Comparison of ENCODE assay signal across 24 cellular contexts in the genomic region with DNA sequence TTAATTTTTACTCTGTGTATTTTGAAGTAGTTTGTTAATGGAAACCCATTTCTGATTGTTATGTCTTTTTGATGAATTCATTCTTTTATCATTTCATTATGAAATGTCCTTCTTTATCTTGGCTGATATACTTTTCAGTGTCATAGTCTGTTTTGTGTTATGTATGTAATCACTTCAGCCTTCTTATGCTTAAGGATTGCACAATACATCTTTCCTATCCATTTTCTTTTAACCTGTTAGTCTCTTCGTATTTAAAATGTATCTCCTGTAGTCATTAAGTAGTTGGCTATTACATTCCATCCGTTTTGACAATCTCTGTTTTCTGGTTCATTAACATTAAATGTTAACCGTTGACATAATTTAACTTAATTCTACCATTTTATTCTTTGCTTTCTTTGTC.
DNase-seq lines count a peak whose midpoint lies in the region; ATAC-seq, FAIRE-seq and TF ChIP-seq lines count a peak whose summit lies in the region.
"Had no signal": no experiment of that assay in that cellular context is flagged by ENCODE, and none has a peak within 500 bp of the region (broad histone marks: within the 10 kb centered on the region; RNA-seq: fewer than 3 reads in every experiment).

No MANE protein-coding gene starts in this region.

- no peak overlapping the region for H2BK12ac ChIP-seq in H1 (ENCODE audit: low read depth, low read length)

- H4K8ac ChIP-seq in IMR-90 (ENCODE audit: low read depth in 2 of 2, low read length in 2 of 2) (no peak overlapping the region), H1 (ENCODE audit: extremely low read depth, insufficient read depth, low read length) (no peak overlapping the region)

- no TSS peak for BruUV-seq in IMR-90 (replicated peaks; lab: Mats Ljungman, UMichigan)

- H3K27ac ChIP-seq in IMR-90 (ENCODE audit: insufficient read depth, low read length), result no peak overlapping the region
- no peak overlapping the region for H3K27ac ChIP-seq in H1 (ENCODE audit: low read depth, low read length)
- H3K27ac ChIP-seq: BLaER1 had no signal

- H2BK15ac ChIP-seq in IMR-90 (ENCODE audit: low read depth, low read length) (no peak overlapping the region), H1 (ENCODE audit: low read length) (no peak overlapping the region)

- POLR2A ChIA-PET in IMR-90 (lab: Charles Lee; ENCODE audit: unreplicated experiment) (no interaction called here), H1 (lab: Charles Lee; ENCODE audit: partially characterized antibody) (no interaction called here)

- CTCF ChIA-PET in IMR-90 (lab: Yijun Ruan, JAX), result no interaction called here
- CTCF ChIA-PET in H1 (lab: Charles Lee; ENCODE audit: partially characterized antibody), result no interaction called here

- TF ChIP-seq POLR2A in IMR-90 (IDR thresholded peaks at IDR 0.05; ENCODE audit: low read depth, low read length) (no peak), H1 (IDR thresholded peaks at IDR 0.05; ENCODE audit: control extremely low read depth in 1 of 2, low read depth in 2 of 2, low read length in 2 of 2) (no peak)

- H2BK5ac ChIP-seq in IMR-90 (ENCODE audit: low read depth, low read length, poor library complexity, severe bottlenecking), result no peak overlapping the region
- H2BK5ac ChIP-seq in H1 (ENCODE audit: low read depth, low read length), result no peak overlapping the region

- no peaks in the 10 kb centered on the region for H3K9me1 ChIP-seq in IMR-90 (ENCODE audit: insufficient read depth, low read length)

- H4K20me1 ChIP-seq in IMR-90 (ENCODE audit: insufficient read depth, low read length) (no peaks in the 10 kb centered on the region), H1 (replicated peaks in 1 of 2; ENCODE audit: control insufficient read depth in 1 of 2, insufficient read depth in 2 of 2, low read length in 2 of 2) (no peaks in the 10 kb centered on the region)
- H4K20me1 ChIP-seq: BLaER1 had no signal

- H4K91ac ChIP-seq in IMR-90 (ENCODE audit: insufficient read depth, low read depth, low read length) (no peak overlapping the region), H1 (replicated peaks; ENCODE audit: insufficient read length, low read length) (no peak overlapping the region)

- H2AK5ac ChIP-seq in IMR-90 (ENCODE audit: low read depth, low read length) (no peak overlapping the region), H1 (ENCODE audit: low read depth, low read length) (no peak overlapping the region)

- H3K23me2 ChIP-seq in H1 (ENCODE audit: low read depth, low read length), result no peaks in the 10 kb centered on the region

- no peak overlapping the region for H3K23ac ChIP-seq in IMR-90 (ENCODE audit: low read depth, low read length)
- no peak overlapping the region for H3K23ac ChIP-seq in H1 (ENCODE audit: insufficient read length)

- H3K4ac ChIP-seq in IMR-90 (ENCODE audit: low read depth, low read length), result no peak overlapping the region
- H3K4ac ChIP-seq in H1 (replicated peaks; ENCODE audit: insufficient read length, low read depth, low read length), result no peak overlapping the region

- no peak for TF ChIP-seq RAD21 in IMR-90 (IDR thresholded peaks at IDR 0.05; ENCODE audit: low read length)
- TF ChIP-seq RAD21 in Ishikawa (IDR thresholded peaks at IDR 0.05; ENCODE audit: low read depth), result no peak
- no peak for TF ChIP-seq RAD21 in H1 (IDR thresholded peaks at IDR 0.05 in 1 of 2, conservative IDR thresholded peaks at IDR 0.05 in 1 of 2; ENCODE audit: low read depth in 2 of 2, low read length in 2 of 2)

- H3K79me1 ChIP-seq in IMR-90 (ENCODE audit: low read depth in 1 of 2, low read length in 2 of 2) (no peaks in the 10 kb centered on the region), H1 (ENCODE audit: low read depth, low read length) (no peaks in the 10 kb centered on the region)

- H4K5ac ChIP-seq in IMR-90 (ENCODE audit: low read depth, low read length) (no peak overlapping the region), H1 (ENCODE audit: insufficient read length, low read depth, low read length) (no peak overlapping the region)

- H3K18ac ChIP-seq in IMR-90 (ENCODE audit: low read depth, low read length), result no peak overlapping the region
- no peak overlapping the region for H3K18ac ChIP-seq in H1 (ENCODE audit: extremely low read depth, low read length)

- TF ChIP-seq CTCF in IMR-90 (conservative IDR thresholded peaks at IDR 0.05; ENCODE audit: low read depth, low read length), result no peak
- TF ChIP-seq CTCF in H1 (IDR thresholded peaks at IDR 0.05; ENCODE audit: control extremely low read depth in 1 of 3, insufficient read depth in 1 of 3, low read depth in 1 of 3, low read length in 3 of 3), result no peak

- intact Hi-C loops in IMR-90 (cut with micrococcal nuclease), result no loop called here

- H3K4me3 ChIP-seq in IMR-90 (ENCODE audit: insufficient read depth, low read depth, low read length), result no peak overlapping the region
- no peak overlapping the region for H3K4me3 ChIP-seq in H1 (ENCODE audit: extremely low read depth in 1 of 4, insufficient read depth in 2 of 4, low read depth in 3 of 4, low read length in 4 of 4)
- H3K4me3 ChIP-seq in MG63, result no peak overlapping the region
- H3K4me3 ChIP-seq: BLaER1, GM12878 had no signal

- TF ChIP-seq EP300 in Ishikawa (IDR thresholded peaks at IDR 0.05; ENCODE audit: borderline replicate concordance) (no peak), H1 (IDR thresholded peaks at IDR 0.05; ENCODE audit: borderline replicate concordance in 1 of 2, low read depth in 2 of 2, low read length in 2 of 2) (no peak)

- FAIRE-seq in H1 (lab: Jason Lieb, UNC), result no peak
- FAIRE-seq: GM12878, GM12892, GM18507 had no signal

- H2BK20ac ChIP-seq in IMR-90 (ENCODE audit: low read depth, low read length), result no peak overlapping the region
- no peak overlapping the region for H2BK20ac ChIP-seq in H1 (ENCODE audit: low read length)

- H3K56ac ChIP-seq in IMR-90 (ENCODE audit: extremely low read depth, insufficient read depth, low read length), result no peak overlapping the region
- no peak overlapping the region for H3K56ac ChIP-seq in H1 (replicated peaks; ENCODE audit: insufficient read length, low read depth, low read length)

- H2BK120ac ChIP-seq in IMR-90 (ENCODE audit: low read depth, low read length) (no peak overlapping the region), H1 (replicated peaks; ENCODE audit: low read depth, low read length) (no peak overlapping the region)

- H3K79me2 ChIP-seq in H1 (ENCODE audit: control insufficient read depth in 1 of 2, insufficient read depth in 2 of 2, low read length in 2 of 2), result no peaks in the 10 kb centered on the region

- H2AFZ ChIP-seq in IMR-90 (replicated peaks; ENCODE audit: low read length, poor library complexity) (no peak overlapping the region), H1 (ENCODE audit: low read length) (no peak overlapping the region)

- dilution Hi-C loops in IMR-90 (cut with HindIII; ENCODE audit: low sequenced_read_pairs, unreplicated experiment), result no loop called here

- in situ Hi-C loops in IMR-90 (cut with MboI; ENCODE audit: low sequenced_read_pairs), result no loop called here

- WGBS in IMR-90 (ENCODE audit: extremely low coverage in 2 of 2, insufficient read length in 1 of 2), 2 experiments, result no CpG with 5 or more reads among the region's 3 CpGs
- 84% methylated on average over 3 of the region's 3 CpGs; no CpG with 5 or more reads in 1 of the 2 experiments for WGBS in H1 (ENCODE audit: extremely low coverage in 1 of 2, insufficient coverage in 1 of 2, insufficient read length in 1 of 2, insufficient replicate concordance in 2 of 2, low coverage in 1 of 2, low lambda C conversion rate in 2 of 2, missing lambda C conversion rate in 1 of 2), 2 experiments

- H3K4me2 ChIP-seq in IMR-90 (ENCODE audit: low read depth, low read length) (no peak overlapping the region), H1 (ENCODE audit: insufficient read depth in 1 of 2, low read depth in 2 of 2, low read length in 2 of 2) (no peak overlapping the region)
- H3K4me2 ChIP-seq: BLaER1 had no signal

- DNase-seq in IMR-90, result no peak
- no peak for DNase-seq in H1 (ENCODE audit: low read depth in 1 of 2, low spot score in 2 of 2)
- DNase-seq in MG63, result no peak
- DNase-seq: 8988T; ACHN; BE2C; C1 segment of cervical spinal cord; CD4-positive, alpha-beta memory T cell; CD4-positive, CD25-positive, alpha-beta regulatory T cell; CD8-positive, alpha-beta memory T cell; COR-L47; DMS 273 treated with DMSO at 0.1 percent for 48 hours; DMS153; DMS53; DMS79; DND-41; EL; GDM1 had no signal

- no peaks in the 10 kb centered on the region for H3K27me3 ChIP-seq in IMR-90 (ENCODE audit: control insufficient read depth, insufficient read depth, low read length)
- H3K27me3 ChIP-seq in H1 (replicated peaks in 1 of 4; ENCODE audit: control insufficient read depth in 3 of 4, extremely low read depth in 1 of 4, insufficient read depth in 3 of 4, low read length in 3 of 4), result no peaks in the 10 kb centered on the region
- H3K27me3 ChIP-seq in MG63, result no peaks in the 10 kb centered on the region
- H3K27me3 ChIP-seq: BE2C, BLaER1 had no signal

- H3K36me3 ChIP-seq in IMR-90 (ENCODE audit: control insufficient read depth, insufficient read depth, low read length) (no peaks in the 10 kb centered on the region), H1 (ENCODE audit: control insufficient read depth in 2 of 4, insufficient read depth in 4 of 4, low read length in 3 of 4) (no peaks in the 10 kb centered on the region), MG63 (no peaks in the 10 kb centered on the region)
- H3K36me3 ChIP-seq: BE2C, BLaER1 had no signal

- H3K9ac ChIP-seq in IMR-90 (ENCODE audit: low read depth, low read length), result no peak overlapping the region
- H3K9ac ChIP-seq in H1 (replicated peaks in 1 of 4; ENCODE audit: extremely low read depth in 1 of 4, low read depth in 3 of 4, low read length in 3 of 4), result no peak overlapping the region
- H3K9ac ChIP-seq: BLaER1 had no signal

- no peak overlapping the region for H2AK9ac ChIP-seq in IMR-90 (replicated peaks; ENCODE audit: low read depth, low read length, poor library complexity)

- no peaks in the 10 kb centered on the region for H3K4me1 ChIP-seq in IMR-90 (ENCODE audit: control insufficient read depth, insufficient read depth, low read length)
- H3K4me1 ChIP-seq in H1 (replicated peaks in 1 of 4; ENCODE audit: control insufficient read depth in 3 of 4, insufficient read depth in 4 of 4, low read length in 3 of 4), result no peaks in the 10 kb centered on the region
- H3K4me1 ChIP-seq: BE2C, BLaER1 had no signal

- peaks cover 3% of the 10 kb centered on the region; the same call in 1 of the 2 replicates for H3K9me3 ChIP-seq in IMR-90 (ENCODE audit: control insufficient read depth, insufficient read depth, low read length)
- H3K9me3 ChIP-seq in H1 (ENCODE audit: insufficient read depth in 2 of 2, low read depth in 1 of 2, low read length in 1 of 2), result no peaks in the 10 kb centered on the region
- no peaks in the 10 kb centered on the region for H3K9me3 ChIP-seq in MG63
- H3K9me3 ChIP-seq: BE2C, BLaER1 had no signal

- no peak for ATAC-seq in IMR-90 (ENCODE audit: low read depth)
- no peak for ATAC-seq in HG03469 (IDR thresholded peaks at IDR 0.05; ENCODE audit: unreplicated experiment)
- ATAC-seq: GM12878 had no signal

- H3K14ac ChIP-seq in IMR-90 (replicated peaks; ENCODE audit: low read depth, low read length), result no peak overlapping the region
- no peak overlapping the region for H3K14ac ChIP-seq in H1 (ENCODE audit: insufficient read length)

TF ChIP-seq in H1, 55 proteins besides CTCF, POLR2A, EP300 and RAD21 (continues in another document):
- TF ChIP-seq CEBPB (IDR thresholded peaks at IDR 0.05; ENCODE audit: low read depth, low read length) (peak; percentile 51; the same call in 1 of the 2 replicates), MAFK (IDR thresholded peaks at IDR 0.05; ENCODE audit: low read depth, low read length) (no peak), POU5F1 (IDR thresholded peaks at IDR 0.05; ENCODE audit: low read depth, low read length) (no peak)
